9 cellular contexts compared by ENCODE assay signal in genomic region chr5:91641730-91642350, GRCh38.
DNase-seq lines count a peak whose midpoint lies in the region; ATAC-seq, FAIRE-seq and TF ChIP-seq lines count a peak whose summit lies in the region.
"Had no signal": no experiment of that assay in that cellular context is flagged by ENCODE, and none has a peak within 500 bp of the region (broad histone marks: within the 10 kb centered on the region; RNA-seq: fewer than 3 reads in every experiment).

No MANE protein-coding gene starts in this region.

- no peaks in the 10 kb centered on the region for H3K27me3 ChIP-seq in CD4-positive, alpha-beta T cell (ENCODE audit: control insufficient read depth, insufficient read depth, low read length)
- H3K27me3 ChIP-seq in adrenal gland = no peaks in the 10 kb centered on the region

- peak; percentile 52 for TF ChIP-seq CTCF in CD4-positive, alpha-beta T cell (IDR thresholded peaks at IDR 0.05)
- TF ChIP-seq CTCF in adrenal gland (IDR thresholded peaks at IDR 0.05) = peak; percentile 24 to 68 (median 42)
- TF ChIP-seq CTCF in kidney (IDR thresholded peaks at IDR 0.05; ENCODE audit: borderline replicate concordance, extremely low read depth, insufficient read depth) = peak; percentile 19

- CTCF ChIA-PET in CD4-positive, alpha-beta T cell (lab: Charles Lee) = no interaction called here

- no peak overlapping the region for H3K4me3 ChIP-seq in adrenal gland
- no peak overlapping the region for H3K4me3 ChIP-seq in kidney (ENCODE audit: low read length in 2 of 2)

- no peaks in the 10 kb centered on the region for H3K27me3 Mint-ChIP-seq in CD4-positive, alpha-beta T cell

- FAIRE-seq in kidney (lab: Jason Lieb, UNC) = peak; percentile 92

- no peak overlapping the region for H3K4me3 Mint-ChIP-seq in CD4-positive, alpha-beta T cell
- H3K4me3 Mint-ChIP-seq: naive thymus-derived CD8-positive, alpha-beta T cell had no signal

- H3K4me1 ChIP-seq in adrenal gland (replicated peaks in 1 of 2) (no peaks in the 10 kb centered on the region), kidney (ENCODE audit: control insufficient read depth in 1 of 2, insufficient read depth in 1 of 2, low read depth in 1 of 2, low read length in 2 of 2) (no peaks in the 10 kb centered on the region)

- H3K9ac ChIP-seq in kidney (ENCODE audit: low read length in 2 of 2) = no peak overlapping the region

- POLR2A ChIA-PET in CD4-positive, alpha-beta T cell (lab: Charles Lee) = no interaction called here

- H3K9me3 ChIP-seq in CD4-positive, alpha-beta T cell (ENCODE audit: control insufficient read depth, low read length) = no peaks in the 10 kb centered on the region
- H3K9me3 ChIP-seq in adrenal gland (replicated peaks in 1 of 3) (no peaks in the 10 kb centered on the region), kidney (ENCODE audit: control insufficient read depth in 1 of 2, low read length in 2 of 2) (no peaks in the 10 kb centered on the region)

- H3K27ac Mint-ChIP-seq in CD4-positive, alpha-beta T cell = no peak overlapping the region
- H3K27ac Mint-ChIP-seq: naive thymus-derived CD8-positive, alpha-beta T cell had no signal

- H3K36me3 ChIP-seq in adrenal gland (replicated peaks in 1 of 2) (no peaks in the 10 kb centered on the region), kidney (ENCODE audit: control insufficient read depth in 1 of 2, insufficient read depth in 2 of 2, low read length in 2 of 2) (no peaks in the 10 kb centered on the region)

- no peaks in the 10 kb centered on the region for H3K9me3 Mint-ChIP-seq in CD4-positive, alpha-beta T cell
- H3K9me3 Mint-ChIP-seq: naive thymus-derived CD8-positive, alpha-beta T cell had no signal

- TF ChIP-seq POLR2A in adrenal gland (IDR thresholded peaks at IDR 0.05) = no peak

- H3K27ac ChIP-seq in CD4-positive, alpha-beta T cell (ENCODE audit: low read depth, low read length) = no peak overlapping the region
- no peak overlapping the region for H3K27ac ChIP-seq in adrenal gland
- no peak overlapping the region for H3K27ac ChIP-seq in kidney (ENCODE audit: low read depth in 2 of 2, low read length in 2 of 2)
- H3K27ac ChIP-seq in substantia nigra (ENCODE audit: low read depth, low read length, poor library complexity, severe bottlenecking) = no peak overlapping the region

- intact Hi-C loops in CD4-positive, alpha-beta T cell (cut with DNase I, micrococcal nuclease) = no loop called here
- intact Hi-C loops in adrenal gland (cut with DNase I) (no loop called here), kidney (cut with DNase I) (no loop called here)

- DNase-seq in CD4-positive, alpha-beta T cell = no peak
- DNase-seq in NCI-H1436 (lab: John Stamatoyannopoulos, UW) (peak; percentile 40), adrenal gland (no peak), kidney (no peak), substantia nigra (lab: John Stamatoyannopoulos, UW) (no peak), 8988T (no peak)
- DNase-seq in activated CD4-positive, alpha-beta T cell treated with anti-CD3 and anti-CD28 coated beads for 4 hours = no peak

- H3K4me1 Mint-ChIP-seq in CD4-positive, alpha-beta T cell (ENCODE audit: low read depth) = no peaks in the 10 kb centered on the region

- ATAC-seq in CD4-positive, alpha-beta T cell (ENCODE audit: poor library complexity) = no peak
- ATAC-seq in GM21529 (IDR thresholded peaks at IDR 0.05; ENCODE audit: unreplicated experiment) = peak; percentile 46
- ATAC-seq: naive thymus-derived CD8-positive, alpha-beta T cell had no signal

- WGBS in adrenal gland, 4 donors = 0 to 3% (median 1%) methylated on average over 2 of the region's 2 CpGs

- no peaks in the 10 kb centered on the region for H3K36me3 Mint-ChIP-seq in CD4-positive, alpha-beta T cell (ENCODE audit: low read depth)
- H3K36me3 Mint-ChIP-seq: naive thymus-derived CD8-positive, alpha-beta T cell had no signal
